In genomic region chr20:325043-325888, GRCh38 we compare ENCODE assay signal across 8 cellular contexts. TPM values are rescaled to one million over a fixed set of nuclear protein-coding genes. Genes with fewer than 3 reads are reported as not detected.
A peak's percentile ranks its signal among the peaks of the same experiment; 100 is the strongest.
DNase-seq lines count a peak whose midpoint lies in the region; ATAC-seq and TF ChIP-seq lines count a peak whose summit lies in the region.

TSS of gene SOX12 (plus strand) at chr20:325552. CDS start at chr20:325925, 373 bp downstream.

- H3K27me3 ChIP-seq in breast epithelium, result no peaks in the 10 kb centered on the region

- peaks cover 4% of the 10 kb centered on the region in 2 donors for H3K4me1 ChIP-seq in breast epithelium

- peak; percentile 77 for ATAC-seq in GM18907 (IDR thresholded peaks at IDR 0.05; ENCODE audit: unreplicated experiment)
- ATAC-seq in HG03135 (IDR thresholded peaks at IDR 0.05; ENCODE audit: unreplicated experiment), result peak; percentile 77

- intact Hi-C loops in breast epithelium (cut with DNase I; ENCODE audit: low total_unique reads), result no loop called here

- H3K27ac ChIP-seq in VCaP, result peak within 1 kb of the TSS; percentile 98
- H3K27ac ChIP-seq in breast epithelium, result peak within 1 kb of the TSS; percentile 88 to 98
- H3K27ac ChIP-seq in skin epidermis, result peak within 1 kb of the TSS; percentile 74 to 93 (median 83)

- H3K4me3 ChIP-seq in breast epithelium (peak within 1 kb of the TSS; percentile 68 to 86 (median 79)), iPS-18c (ENCODE audit: insufficient read depth, low read depth, low read length) (peak within 1 kb of the TSS; percentile 99), skin epidermis (peak within 1 kb of the TSS; percentile 48 to 76 (median 64))

- H3K9me3 ChIP-seq in breast epithelium, result no peaks in the 10 kb centered on the region
- H3K9me3 ChIP-seq in iPS-18c (ENCODE audit: control insufficient read depth, insufficient read depth, low read length), result no peaks in the 10 kb centered on the region

- in situ Hi-C loops in ACHN (cut with HindIII; ENCODE audit: low pct_ligation_motif_present, low pct_unique_long_range_greater_than_20kb, low sequenced_read_pairs), result no loop called here

- no peak for TF ChIP-seq POLR2A in breast epithelium (IDR thresholded peaks at IDR 0.05)

- DNase-seq in ACHN, result peak; percentile 89
- peak; percentile 96 for DNase-seq in NCI-H2196 (lab: John Stamatoyannopoulos, UW; ENCODE audit: unreplicated experiment)
- peak; percentile 95 for DNase-seq in breast epithelium (ENCODE audit: low spot score in 2 of 2)

- TF ChIP-seq CTCF in VCaP (conservative IDR thresholded peaks at IDR 0.05), result no peak
- no peak for TF ChIP-seq CTCF in breast epithelium (IDR thresholded peaks at IDR 0.05)

- H3K36me3 ChIP-seq in breast epithelium, result no peaks in the 10 kb centered on the region

RNA-seq across cellular contexts. Expression of gene SOX12, which starts in this region (rescaled TPM):
- 1 to 10 TPM; 1.1 to 3.7 (median 3.3) TPM for total RNA-seq in breast epithelium

Comparison
In these comparisons a context has a peak if more than half of its experiments do, and no peak if none do; other contexts are left out.
1. Peak in every context shown above with its lines: DNase-seq, ATAC-seq, H3K4me3 ChIP-seq and H3K27ac ChIP-seq.